ENCODE assay signal across 8 cellular contexts in genomic region chr22:38981005-38981658, GRCh38. TPM values are rescaled to one million over a fixed set of nuclear protein-coding genes. Genes with fewer than 3 reads are reported as not detected.
A peak's percentile ranks its signal among the peaks of the same experiment; 100 is the strongest.
DNase-seq lines count a peak whose midpoint lies in the region; ATAC-seq, FAIRE-seq and TF ChIP-seq lines count a peak whose summit lies in the region.

No MANE protein-coding gene starts in this region.

- no peak overlapping the region for H3K4me3 ChIP-seq in kidney epithelial cell (ENCODE audit: low read depth, low read length)
- H3K4me3 ChIP-seq in transverse colon, result peak overlapping the region in 2 of 4 donors; percentile 23 to 52

- H3K27me3 ChIP-seq in kidney epithelial cell (ENCODE audit: control insufficient read depth, insufficient read depth, low read length), result no peaks in the 10 kb centered on the region
- H3K27me3 ChIP-seq in transverse colon, result no peaks in the 10 kb centered on the region

- ATAC-seq in GM19035 (IDR thresholded peaks at IDR 0.05; ENCODE audit: unreplicated experiment) (no peak), GM21447 (IDR thresholded peaks at IDR 0.05; ENCODE audit: unreplicated experiment) (no peak)

- peaks cover 0 to 28% (median 13%) of the 10 kb centered on the region in 4 donors for H3K4me1 ChIP-seq in transverse colon

- H3K27ac Mint-ChIP-seq in activated T-helper 1 cell treated with anti-CD3 and anti-CD28 coated beads, Interleukin-12 subunit alpha, Interleukin-12 subunit beta, Interleukin-2, Interleukin-4 antibody, amounts not matched to agents 30 ng/mL and 10 ng/mL and 1 ng/mL, durations not matched to agents 14 hours and 24 hours and 36 hours, result peak overlapping the region; percentile 72

- TF ChIP-seq POLR2A in transverse colon (IDR thresholded peaks at IDR 0.05), result peak; percentile 5

- intact Hi-C loops in activated T-helper 1 cell treated with anti-CD3 and anti-CD28 coated beads, Interleukin-12 subunit alpha, Interleukin-12 subunit beta, Interleukin-2, Interleukin-4 antibody, amounts not matched to agents 30 ng/mL and 10 ng/mL and 1 ng/mL, durations not matched to agents 14 hours and 24 hours and 36 hours (cut with micrococcal nuclease), result loop anchor here (5.0 to 10.0 kb wide), 3 partner anchors 116 to 1176 kb away; partner anchors contain the start of genes APOBEC3H, GCAT and SUN2
- intact Hi-C loops in transverse colon (cut with DNase I; ENCODE audit: low total_unique reads), result loop anchor here (5.0 kb wide), 1 partner anchor 114 kb away; no protein-coding TSS in a partner anchor

- DNase-seq in GM10266 (ENCODE audit: extremely low spot score) (no peak), kidney epithelial cell (ENCODE audit: low read depth) (peak; percentile 10), transverse colon (peak; percentile 54), NCI-H146 treated with DMSO at 0.1 percent for 48 hours (lab: John Stamatoyannopoulos, UW; ENCODE audit: unreplicated experiment) (no peak)
- DNase-seq in activated T-helper 1 cell treated with anti-CD3 and anti-CD28 coated beads, Interleukin-12 subunit alpha, Interleukin-12 subunit beta, Interleukin-2, Interleukin-4 antibody, amounts not matched to agents 30 ng/mL and 10 ng/mL and 1 ng/mL, durations not matched to agents 14 hours and 24 hours and 36 hours (ENCODE audit: low spot score), result no peak

- peaks cover 15% of the 10 kb centered on the region for H3K36me3 Mint-ChIP-seq in activated T-helper 1 cell treated with anti-CD3 and anti-CD28 coated beads, Interleukin-12 subunit alpha, Interleukin-12 subunit beta, Interleukin-2, Interleukin-4 antibody, amounts not matched to agents 30 ng/mL and 10 ng/mL and 1 ng/mL, durations not matched to agents 14 hours and 24 hours and 36 hours (ENCODE audit: low read depth)

- H3K27ac ChIP-seq in transverse colon, result peak overlapping the region in 3 of 4 donors; percentile 83 to 87 (median 84)

- H3K9me3 ChIP-seq in transverse colon, result no peaks in the 10 kb centered on the region

- no peaks in the 10 kb centered on the region for H3K36me3 ChIP-seq in kidney epithelial cell (ENCODE audit: control insufficient read depth, insufficient read depth, low read length)
- H3K36me3 ChIP-seq in transverse colon, result no peaks in the 10 kb centered on the region

- H3K27me3 Mint-ChIP-seq in activated T-helper 1 cell treated with anti-CD3 and anti-CD28 coated beads, Interleukin-12 subunit alpha, Interleukin-12 subunit beta, Interleukin-2, Interleukin-4 antibody, amounts not matched to agents 30 ng/mL and 10 ng/mL and 1 ng/mL, durations not matched to agents 14 hours and 24 hours and 36 hours (ENCODE audit: insufficient read depth), result no peaks in the 10 kb centered on the region

- peak overlapping the region; percentile 56 for H3K4me3 Mint-ChIP-seq in activated T-helper 1 cell treated with anti-CD3 and anti-CD28 coated beads, Interleukin-12 subunit alpha, Interleukin-12 subunit beta, Interleukin-2, Interleukin-4 antibody, amounts not matched to agents 30 ng/mL and 10 ng/mL and 1 ng/mL, durations not matched to agents 14 hours and 24 hours and 36 hours

- peak; percentile 93 for FAIRE-seq in A204.1 (lab: Jason Lieb, UNC)

- WGBS in transverse colon (ENCODE audit: low coverage in 1 of 2), 2 donors, result 12 to 31% methylated on average over 10 to 21 of the region's 21 CpGs

- peak; percentile 50 for TF ChIP-seq CTCF in GM10266 (IDR thresholded peaks at IDR 0.05; ENCODE audit: control insufficient read depth, insufficient read depth, low read depth, missing control alignments)
- TF ChIP-seq CTCF in kidney epithelial cell (IDR thresholded peaks at IDR 0.05; ENCODE audit: insufficient read depth, low read length, poor library complexity, severe bottlenecking), result peak; percentile 43
- peak; percentile 39 to 67 (median 44) for TF ChIP-seq CTCF in transverse colon (IDR thresholded peaks at IDR 0.05)

- H3K9me3 Mint-ChIP-seq in activated T-helper 1 cell treated with anti-CD3 and anti-CD28 coated beads, Interleukin-12 subunit alpha, Interleukin-12 subunit beta, Interleukin-2, Interleukin-4 antibody, amounts not matched to agents 30 ng/mL and 10 ng/mL and 1 ng/mL, durations not matched to agents 14 hours and 24 hours and 36 hours, result peaks cover 12% of the 10 kb centered on the region

- TF ChIP-seq EP300 in transverse colon (IDR thresholded peaks at IDR 0.05; ENCODE audit: low read depth), result no peak

- H3K4me1 Mint-ChIP-seq in activated T-helper 1 cell treated with anti-CD3 and anti-CD28 coated beads, Interleukin-12 subunit alpha, Interleukin-12 subunit beta, Interleukin-2, Interleukin-4 antibody, amounts not matched to agents 30 ng/mL and 10 ng/mL and 1 ng/mL, durations not matched to agents 14 hours and 24 hours and 36 hours (ENCODE audit: low read depth), result peaks cover 49% of the 10 kb centered on the region

- in situ Hi-C loops in transverse colon (cut with MboI; ENCODE audit: low pct_ligation_motif_present in 1 of 4, low pct_unique_long_range_greater_than_20kb in 1 of 4, low sequenced_read_pairs in 3 of 4), result no loop called here

RNA-seq across cellular contexts. Expression of gene APOBEC3B, which starts 1.0 kb away (rescaled TPM):
- 17.9 and 19.5 TPM in 2 replicates for total RNA-seq in activated T-helper 1 cell treated with anti-CD3 and anti-CD28 coated beads, Interleukin-12 subunit alpha, Interleukin-12 subunit beta, Interleukin-2, Interleukin-4 antibody, amounts not matched to agents 30 ng/mL and 10 ng/mL and 1 ng/mL, durations not matched to agents 14 hours and 24 hours and 36 hours
- total RNA-seq in kidney epithelial cell, result 15.2 and 21.1 TPM in 2 replicates
- total RNA-seq in transverse colon, result 10 to 100 TPM in 2 of 4 donors, 1 to 10 TPM in 1, not detected in 1; 7.8 to 15.3 (median 10.9) TPM

RNA-seq across cellular contexts. Expression of gene APOBEC3A, which starts 23.7 kb away (rescaled TPM):
- total RNA-seq in activated T-helper 1 cell treated with anti-CD3 and anti-CD28 coated beads, Interleukin-12 subunit alpha, Interleukin-12 subunit beta, Interleukin-2, Interleukin-4 antibody, amounts not matched to agents 30 ng/mL and 10 ng/mL and 1 ng/mL, durations not matched to agents 14 hours and 24 hours and 36 hours, result not detected in 2 replicates
- 0.34 and 1.0 TPM in 2 replicates for total RNA-seq in kidney epithelial cell
- 1 to 10 TPM in 2 of 4 donors, not detected in 2; 2.7 to 3.0 TPM for total RNA-seq in transverse colon

RNA-seq across cellular contexts. Expression of gene APOBEC3C, which starts 32.9 kb away (rescaled TPM):
- 71.5 and 73.2 TPM in 2 replicates for total RNA-seq in activated T-helper 1 cell treated with anti-CD3 and anti-CD28 coated beads, Interleukin-12 subunit alpha, Interleukin-12 subunit beta, Interleukin-2, Interleukin-4 antibody, amounts not matched to agents 30 ng/mL and 10 ng/mL and 1 ng/mL, durations not matched to agents 14 hours and 24 hours and 36 hours
- total RNA-seq in kidney epithelial cell (8.9 and 10.2 TPM in 2 replicates), transverse colon (1 to 10 TPM; 1.2 to 9.1 (median 7.5) TPM)

RNA-seq across cellular contexts. Expression of gene APOBEC3D, which starts 39.8 kb away (rescaled TPM):
- 23.6 and 26.9 TPM in 2 replicates for total RNA-seq in activated T-helper 1 cell treated with anti-CD3 and anti-CD28 coated beads, Interleukin-12 subunit alpha, Interleukin-12 subunit beta, Interleukin-2, Interleukin-4 antibody, amounts not matched to agents 30 ng/mL and 10 ng/mL and 1 ng/mL, durations not matched to agents 14 hours and 24 hours and 36 hours
- total RNA-seq in kidney epithelial cell (0.84 TPM in 1 of 2 replicates, not detected in the other), transverse colon (1 to 10 TPM; 2.0 to 6.4 (median 4.2) TPM)

RNA-seq across cellular contexts. Expression of gene APOBEC3F, which starts 59.5 kb away (rescaled TPM):
- 19.0 and 21.6 TPM in 2 replicates for total RNA-seq in activated T-helper 1 cell treated with anti-CD3 and anti-CD28 coated beads, Interleukin-12 subunit alpha, Interleukin-12 subunit beta, Interleukin-2, Interleukin-4 antibody, amounts not matched to agents 30 ng/mL and 10 ng/mL and 1 ng/mL, durations not matched to agents 14 hours and 24 hours and 36 hours
- total RNA-seq in kidney epithelial cell (7.5 and 8.7 TPM in 2 replicates), transverse colon (1 to 10 TPM in 3 of 4 donors, not detected in 1; 2.6 to 6.8 (median 4.8) TPM)

Comparison
In these comparisons a context has a peak if more than half of its experiments do, and no peak if none do; other contexts are left out.
1. DNase-seq: peak in kidney epithelial cell (single experiment) and transverse colon (single experiment); none in GM10266 (single experiment), activated T-helper 1 cell treated with anti-CD3 and anti-CD28 coated beads, Interleukin-12 subunit alpha, Interleukin-12 subunit beta, Interleukin-2, Interleukin-4 antibody, amounts not matched to agents 30 ng/mL and 10 ng/mL and 1 ng/mL, durations not matched to agents 14 hours and 24 hours and 36 hours (single experiment) and NCI-H146 treated with DMSO at 0.1 percent for 48 hours (single experiment).
2. Peak in every context shown above with its lines, with median percentiles within 50 percentile points of each other: CTCF ChIP-seq.